In the genomic region with DNA sequence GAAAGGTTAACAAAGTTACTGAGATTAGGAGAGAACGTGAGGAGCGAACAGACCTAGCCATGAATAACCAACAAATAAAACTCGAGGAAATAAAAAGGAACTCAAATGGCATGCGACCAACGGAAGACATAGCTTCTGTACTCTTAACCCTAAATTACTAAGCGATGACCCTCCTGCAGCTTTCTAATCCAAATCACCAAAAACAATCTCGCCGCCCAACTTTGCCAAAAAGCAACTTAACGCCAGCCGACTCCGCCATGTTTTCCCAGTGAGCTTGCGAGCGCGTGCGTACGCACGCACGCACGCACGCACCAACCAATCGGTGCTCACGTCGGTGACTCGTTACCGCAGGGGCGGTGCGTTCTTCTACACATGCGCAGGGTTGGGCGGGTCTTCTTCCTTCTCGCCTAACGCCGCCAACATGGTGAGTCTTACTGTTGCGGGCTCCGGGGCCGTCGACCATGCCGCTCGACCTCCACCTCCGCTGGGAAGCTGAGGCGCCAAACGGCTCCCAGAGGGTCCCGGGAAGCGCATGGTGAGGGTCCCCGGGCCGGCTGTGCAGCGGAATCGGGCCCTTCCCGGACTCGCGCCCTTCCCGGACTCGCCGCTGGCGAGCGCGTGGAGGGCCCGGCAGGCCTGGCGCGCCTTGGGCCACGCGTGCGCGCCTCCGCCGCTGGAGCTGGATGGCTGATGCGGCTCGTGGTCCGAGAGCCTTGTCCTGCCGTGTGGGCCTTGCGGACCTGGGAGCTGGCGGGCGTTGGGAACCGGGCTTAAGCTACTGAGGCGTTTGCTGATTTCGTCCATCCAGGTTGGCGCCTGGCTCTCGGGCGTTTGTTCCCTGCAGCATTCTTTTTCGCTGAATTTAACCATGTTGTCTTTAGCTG, we compare ENCODE assay signal across 8 cellular contexts. TPM values are rescaled to one million over a fixed set of nuclear protein-coding genes. Genes with fewer than 3 reads are reported as not detected.
DNase-seq lines count a peak whose midpoint lies in the region; ATAC-seq and TF ChIP-seq lines count a peak whose summit lies in the region.

RPL14 (plus strand) TSS at position 400 of the 884 bp plus-strand sequence; CDS start at position 533, 133 bp downstream.

- POLR2A ChIA-PET in WTC11 (lab: Charles Lee), result interaction anchor here (0.6 to 1.5 kb wide), 7 partner anchors 13 to 129 kb away, joined by 3 to 7 read pairs (median 4); partner anchors contain the start of genes ENTPD3 and ZNF620

- peaks cover 38% of the 10 kb centered on the region for H3K36me3 Mint-ChIP-seq in WTC11

- peak within 1 kb of the TSS; percentile 86 for H3K9ac ChIP-seq in smooth muscle cell (ENCODE audit: low read depth)

- peaks cover 31% of the 10 kb centered on the region for H3K36me3 ChIP-seq in ACC112 (ENCODE audit: insufficient read depth, low read length)
- no peaks in the 10 kb centered on the region for H3K36me3 ChIP-seq in smooth muscle cell (ENCODE audit: low read depth)

- CTCF ChIA-PET in WTC11 (lab: Charles Lee), result interaction anchor here (1.0 to 1.3 kb wide), 4 partner anchors 48 to 148 kb away, joined by 3 to 4 read pairs (median 4); partner anchors contain the start of genes EIF1B, ENTPD3 and ZNF620

- H3K4me3 Mint-ChIP-seq in WTC11, result peak within 1 kb of the TSS; percentile 96

- TF ChIP-seq CTCF in WTC11 (IDR thresholded peaks at IDR 0.05) (no peak), cardiac fibroblast (IDR thresholded peaks at IDR 0.05; ENCODE audit: low read depth, low read length) (no peak), smooth muscle cell (IDR thresholded peaks at IDR 0.05; ENCODE audit: borderline replicate concordance, insufficient read depth, poor library complexity, severe bottlenecking) (no peak)

- peaks cover 34% of the 10 kb centered on the region for H3K79me2 ChIP-seq in ACC112 (ENCODE audit: control insufficient read depth, insufficient read depth, low read length, unreplicated experiment)
- H3K79me2 ChIP-seq in smooth muscle cell (ENCODE audit: low read depth), result peaks cover 23% of the 10 kb centered on the region

- H3K4me2 ChIP-seq in smooth muscle cell, result peak within 1 kb of the TSS; percentile 93

- no peaks in the 10 kb centered on the region for H3K9me3 Mint-ChIP-seq in WTC11

- no peaks in the 10 kb centered on the region for H3K9me3 ChIP-seq in smooth muscle cell (replicated peaks; ENCODE audit: low read depth)

- H3K4me3 ChIP-seq in ACC112 (ENCODE audit: low read depth, low read length), result peak within 1 kb of the TSS; percentile 94
- H3K4me3 ChIP-seq in cardiac fibroblast (replicated peaks in 1 of 2; ENCODE audit: low read depth in 2 of 2, low read length in 2 of 2), result peak within 1 kb of the TSS; percentile 95 to 96
- H3K4me3 ChIP-seq in smooth muscle cell, result peak within 1 kb of the TSS; percentile 78

- H3K27ac ChIP-seq in ACC112 (ENCODE audit: low read depth, low read length) (peak within 1 kb of the TSS; percentile 78), smooth muscle cell (ENCODE audit: low read depth) (peak within 1 kb of the TSS; percentile 86)

- under 1% methylated on average over 79 of the region's 79 CpGs for WGBS in smooth muscle cell (ENCODE audit: low lambda C conversion rate)

- H3K27me3 Mint-ChIP-seq in WTC11 (ENCODE audit: low read depth), result no peaks in the 10 kb centered on the region

- peaks cover 42% of the 10 kb centered on the region for H4K20me1 ChIP-seq in smooth muscle cell (ENCODE audit: low read depth)

- DNase-seq in NCI-H2227 treated with DMSO at 0.1 percent for 48 hours (lab: John Stamatoyannopoulos, UW) (peak; percentile 89), WTC11 (ENCODE audit: low spot score) (peak; percentile 92), cardiac fibroblast (ENCODE audit: low read depth in 2 of 2) (peak; percentile 97 to 98), iPS-NIHi7 (ENCODE audit: extremely low spot score) (peak; percentile 94), smooth muscle cell (lab: John Stamatoyannopoulos, UW; ENCODE audit: unreplicated experiment) (peak; percentile 72)

- peaks cover 13% of the 10 kb centered on the region for H3F3A ChIP-seq in smooth muscle cell (ENCODE audit: low read depth)

- H3K27me3 ChIP-seq in ACC112 (ENCODE audit: insufficient read depth, low read length) (no peaks in the 10 kb centered on the region), smooth muscle cell (ENCODE audit: low read depth) (no peaks in the 10 kb centered on the region)

- H2AFZ ChIP-seq in ACC112 (ENCODE audit: low read length, unreplicated experiment), result peak within 1 kb of the TSS; percentile 99
- peak within 1 kb of the TSS; percentile 92 for H2AFZ ChIP-seq in smooth muscle cell (ENCODE audit: low read depth)

- H3K4me1 ChIP-seq in ACC112 (ENCODE audit: control insufficient read depth, insufficient read depth, low read length, unreplicated experiment) (peaks cover 23% of the 10 kb centered on the region), smooth muscle cell (ENCODE audit: low read depth) (peaks cover 13% of the 10 kb centered on the region)

- H3K27ac Mint-ChIP-seq in WTC11, result peak within 1 kb of the TSS; percentile 97

- ATAC-seq in GM18870 (IDR thresholded peaks at IDR 0.05; ENCODE audit: unreplicated experiment) (peak; percentile 60), HG03135 (IDR thresholded peaks at IDR 0.05; ENCODE audit: unreplicated experiment) (peak; percentile 63), WTC11 (peak; percentile 65)

- peaks cover 23% of the 10 kb centered on the region for H3K4me1 Mint-ChIP-seq in WTC11

TF ChIP-seq in WTC11, 78 proteins besides CTCF, POLR2A, EP300 and RAD21 (continues in another document):
- TF ChIP-seq, protein P1, sequence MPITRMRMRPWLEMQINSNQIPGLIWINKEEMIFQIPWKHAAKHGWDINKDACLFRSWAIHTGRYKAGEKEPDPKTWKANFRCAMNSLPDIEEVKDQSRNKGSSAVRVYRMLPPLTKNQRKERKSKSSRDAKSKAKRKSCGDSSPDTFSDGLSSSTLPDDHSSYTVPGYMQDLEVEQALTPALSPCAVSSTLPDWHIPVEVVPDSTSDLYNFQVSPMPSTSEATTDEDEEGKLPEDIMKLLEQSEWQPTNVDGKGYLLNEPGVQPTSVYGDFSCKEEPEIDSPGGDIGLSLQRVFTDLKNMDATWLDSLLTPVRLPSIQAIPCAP (CRISPR knock-in tag; IDR thresholded peaks at IDR 0.05), result no peak
- TF ChIP-seq TEAD4 (CRISPR knock-in tag; IDR thresholded peaks at IDR 0.05) (0 out of 2 replicates have a peak, but pooled peaks have one; percentile 71), ZNF396 (CRISPR knock-in tag; IDR thresholded peaks at IDR 0.05; ENCODE audit: borderline replicate concordance) (no peak), TP53 (CRISPR knock-in tag; IDR thresholded peaks at IDR 0.05) (no peak), RELA (CRISPR knock-in tag; IDR thresholded peaks at IDR 0.05; ENCODE audit: borderline replicate concordance) (peak; percentile 19; the same call in 1 of the 2 replicates), ESRRA (CRISPR knock-in tag; IDR thresholded peaks at IDR 0.05; ENCODE audit: borderline replicate concordance) (peak; percentile 39; the same call in 1 of the 2 replicates), CBFB (CRISPR knock-in tag; IDR thresholded peaks at IDR 0.05; ENCODE audit: low read depth) (no peak), CREM (CRISPR knock-in tag; IDR thresholded peaks at IDR 0.05) (no peak)
- TF ChIP-seq, protein P2, sequence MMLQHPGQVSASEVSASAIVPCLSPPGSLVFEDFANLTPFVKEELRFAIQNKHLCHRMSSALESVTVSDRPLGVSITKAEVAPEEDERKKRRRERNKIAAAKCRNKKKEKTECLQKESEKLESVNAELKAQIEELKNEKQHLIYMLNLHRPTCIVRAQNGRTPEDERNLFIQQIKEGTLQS (CRISPR knock-in tag; conservative IDR thresholded peaks at IDR 0.05), result no peak
- TF ChIP-seq, protein P3, sequence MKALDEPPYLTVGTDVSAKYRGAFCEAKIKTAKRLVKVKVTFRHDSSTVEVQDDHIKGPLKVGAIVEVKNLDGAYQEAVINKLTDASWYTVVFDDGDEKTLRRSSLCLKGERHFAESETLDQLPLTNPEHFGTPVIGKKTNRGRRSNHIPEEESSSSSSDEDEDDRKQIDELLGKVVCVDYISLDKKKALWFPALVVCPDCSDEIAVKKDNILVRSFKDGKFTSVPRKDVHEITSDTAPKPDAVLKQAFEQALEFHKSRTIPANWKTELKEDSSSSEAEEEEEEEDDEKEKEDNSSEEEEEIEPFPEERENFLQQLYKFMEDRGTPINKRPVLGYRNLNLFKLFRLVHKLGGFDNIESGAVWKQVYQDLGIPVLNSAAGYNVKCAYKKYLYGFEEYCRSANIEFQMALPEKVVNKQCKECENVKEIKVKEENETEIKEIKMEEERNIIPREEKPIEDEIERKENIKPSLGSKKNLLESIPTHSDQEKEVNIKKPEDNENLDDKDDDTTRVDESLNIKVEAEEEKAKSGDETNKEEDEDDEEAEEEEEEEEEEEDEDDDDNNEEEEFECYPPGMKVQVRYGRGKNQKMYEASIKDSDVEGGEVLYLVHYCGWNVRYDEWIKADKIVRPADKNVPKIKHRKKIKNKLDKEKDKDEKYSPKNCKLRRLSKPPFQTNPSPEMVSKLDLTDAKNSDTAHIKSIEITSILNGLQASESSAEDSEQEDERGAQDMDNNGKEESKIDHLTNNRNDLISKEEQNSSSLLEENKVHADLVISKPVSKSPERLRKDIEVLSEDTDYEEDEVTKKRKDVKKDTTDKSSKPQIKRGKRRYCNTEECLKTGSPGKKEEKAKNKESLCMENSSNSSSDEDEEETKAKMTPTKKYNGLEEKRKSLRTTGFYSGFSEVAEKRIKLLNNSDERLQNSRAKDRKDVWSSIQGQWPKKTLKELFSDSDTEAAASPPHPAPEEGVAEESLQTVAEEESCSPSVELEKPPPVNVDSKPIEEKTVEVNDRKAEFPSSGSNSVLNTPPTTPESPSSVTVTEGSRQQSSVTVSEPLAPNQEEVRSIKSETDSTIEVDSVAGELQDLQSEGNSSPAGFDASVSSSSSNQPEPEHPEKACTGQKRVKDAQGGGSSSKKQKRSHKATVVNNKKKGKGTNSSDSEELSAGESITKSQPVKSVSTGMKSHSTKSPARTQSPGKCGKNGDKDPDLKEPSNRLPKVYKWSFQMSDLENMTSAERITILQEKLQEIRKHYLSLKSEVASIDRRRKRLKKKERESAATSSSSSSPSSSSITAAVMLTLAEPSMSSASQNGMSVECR (CRISPR knock-in tag; IDR thresholded peaks at IDR 0.05; ENCODE audit: borderline replicate concordance), result 0 out of 2 replicates have a peak, but pooled peaks have one; percentile 57
- TF ChIP-seq, protein P4, sequence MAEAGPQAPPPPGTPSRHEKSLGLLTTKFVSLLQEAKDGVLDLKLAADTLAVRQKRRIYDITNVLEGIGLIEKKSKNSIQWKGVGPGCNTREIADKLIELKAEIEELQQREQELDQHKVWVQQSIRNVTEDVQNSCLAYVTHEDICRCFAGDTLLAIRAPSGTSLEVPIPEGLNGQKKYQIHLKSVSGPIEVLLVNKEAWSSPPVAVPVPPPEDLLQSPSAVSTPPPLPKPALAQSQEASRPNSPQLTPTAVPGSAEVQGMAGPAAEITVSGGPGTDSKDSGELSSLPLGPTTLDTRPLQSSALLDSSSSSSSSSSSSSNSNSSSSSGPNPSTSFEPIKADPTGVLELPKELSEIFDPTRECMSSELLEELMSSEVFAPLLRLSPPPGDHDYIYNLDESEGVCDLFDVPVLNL (CRISPR knock-in tag; IDR thresholded peaks at IDR 0.05; ENCODE audit: borderline replicate concordance, low read depth), result 0 out of 2 replicates have a peak, but pooled peaks have one; percentile 30

RNA-seq across cellular contexts. Expression of gene RPL14, which starts in this region (rescaled TPM):
- total RNA-seq in WTC11 (2021) (2,759 to 2,816 TPM (median 2,760 TPM) in 3 replicates), smooth muscle cell (381 and 396 TPM in 2 replicates)
- 402 and 403 TPM in 2 replicates for polyA plus RNA-seq in smooth muscle cell

Comparison
In these comparisons a context has a peak if more than half of its experiments do, and no peak if none do; other contexts are left out.
1. Peak in every context shown above with its lines: DNase-seq, ATAC-seq, H3K4me3 ChIP-seq and H3K27ac ChIP-seq.